In genomic region chr10:117924820-117925219, GRCh38 we compare ENCODE assay signal across 18 cellular contexts.
DNase-seq lines count a peak whose midpoint lies in the region; ATAC-seq, FAIRE-seq and TF ChIP-seq lines count a peak whose summit lies in the region.
"Had no signal": no experiment of that assay in that cellular context is flagged by ENCODE, and none has a peak within 500 bp of the region (broad histone marks: within the 10 kb centered on the region; RNA-seq: fewer than 3 reads in every experiment).

No MANE protein-coding gene starts in this region.

- intact Hi-C loops in GM12878 (cut with micrococcal nuclease; ENCODE audit: unreplicated experiment), result no loop called here
- intact Hi-C loops in adrenal gland (cut with DNase I), result no loop called here
- intact Hi-C loops in ascending aorta (cut with DNase I), result no loop called here
- intact Hi-C loops in CD8-positive, alpha-beta T cell (cut with DNase I, micrococcal nuclease), result no loop called here

- H4K20me1 ChIP-seq in GM12878 (ENCODE audit: control insufficient read depth, insufficient read depth), result no peaks in the 10 kb centered on the region

- no peak for ATAC-seq in GM12878
- no peak for ATAC-seq in CD8-positive, alpha-beta T cell
- ATAC-seq: GM23338 had no signal

- H3K14ac ChIP-seq in trophoblast cell (ENCODE audit: low read length), result no peak overlapping the region

- no peak overlapping the region for H3K27ac ChIP-seq in HEK293 (ENCODE audit: extremely low read depth, low read depth, low read length)
- no peak overlapping the region for H3K27ac ChIP-seq in GM12878 (ENCODE audit: control insufficient read depth, insufficient read depth)
- H3K27ac ChIP-seq in trophoblast cell (ENCODE audit: low read depth, low read length), result no peak overlapping the region
- no peak overlapping the region for H3K27ac ChIP-seq in adrenal gland
- no peak overlapping the region for H3K27ac ChIP-seq in ascending aorta
- no peak overlapping the region for H3K27ac ChIP-seq in CD8-positive, alpha-beta T cell (ENCODE audit: low read depth, low read length)

- no peaks in the 10 kb centered on the region for H3K27me3 ChIP-seq in GM12878 (replicated peaks in 1 of 2; ENCODE audit: control insufficient read depth in 2 of 2, insufficient read depth in 2 of 2, low read length in 1 of 2)
- no peaks in the 10 kb centered on the region for H3K27me3 ChIP-seq in trophoblast cell (ENCODE audit: insufficient read depth, low read length)
- H3K27me3 ChIP-seq in adrenal gland, result no peaks in the 10 kb centered on the region
- no peaks in the 10 kb centered on the region for H3K27me3 ChIP-seq in ascending aorta
- H3K27me3 ChIP-seq in CD8-positive, alpha-beta T cell (ENCODE audit: insufficient read depth, low read length), result peaks cover 6% of the 10 kb centered on the region

- no peak overlapping the region for H3K4me2 ChIP-seq in GM12878 (ENCODE audit: control insufficient read depth, insufficient read depth)
- H3K4me2 ChIP-seq in trophoblast cell (ENCODE audit: low read length), result no peak overlapping the region
- H3K4me2 ChIP-seq: GM23338 had no signal

- H3K4me1 ChIP-seq in HEK293 (ENCODE audit: control insufficient read depth, insufficient read depth, low read length), result no peaks in the 10 kb centered on the region
- no peaks in the 10 kb centered on the region for H3K4me1 ChIP-seq in GM12878 (ENCODE audit: control insufficient read depth, insufficient read depth, low read length)
- no peaks in the 10 kb centered on the region for H3K4me1 ChIP-seq in trophoblast cell (ENCODE audit: control insufficient read depth in 1 of 2, insufficient read depth in 2 of 2, low read length in 2 of 2)
- H3K4me1 ChIP-seq in adrenal gland (replicated peaks in 1 of 2), result no peaks in the 10 kb centered on the region
- no peaks in the 10 kb centered on the region for H3K4me1 ChIP-seq in ascending aorta
- no peaks in the 10 kb centered on the region for H3K4me1 ChIP-seq in CD8-positive, alpha-beta T cell (ENCODE audit: insufficient read depth, low read length)
- H3K4me1 ChIP-seq: Caco-2 had no signal

- H2AK5ac ChIP-seq in trophoblast cell (ENCODE audit: low read length), result no peak overlapping the region

- H3K27me3 Mint-ChIP-seq in nephron progenitor cell (ENCODE audit: low read depth, poor library complexity), result peaks cover 3% of the 10 kb centered on the region
- H3K27me3 Mint-ChIP-seq in CD8-positive, alpha-beta T cell (ENCODE audit: low read depth), result peaks cover 3% of the 10 kb centered on the region

- no peak overlapping the region for H4K8ac ChIP-seq in trophoblast cell (ENCODE audit: low read depth, low read length)

- no peak for TF ChIP-seq EP300 in GM12878 (IDR thresholded peaks at IDR 0.05; ENCODE audit: borderline replicate concordance in 1 of 2, control insufficient read depth in 1 of 2, low read depth in 2 of 2, low read length in 2 of 2)

- H3K18ac ChIP-seq in trophoblast cell (ENCODE audit: low read length), result no peak overlapping the region

- RAD21 ChIA-PET in GM12878 (lab: Charles Lee; ENCODE audit: unreplicated experiment), result no interaction called here

- no peak overlapping the region for H3K4ac ChIP-seq in trophoblast cell (ENCODE audit: low read depth, low read length)

- H3K4me1 Mint-ChIP-seq in nephron progenitor cell, result peaks cover 17% of the 10 kb centered on the region
- H3K4me1 Mint-ChIP-seq in CD8-positive, alpha-beta T cell (ENCODE audit: low read depth), result no peaks in the 10 kb centered on the region
- H3K4me1 Mint-ChIP-seq: CD4-positive, alpha-beta memory T cell had no signal

- POLR2A ChIA-PET in HEK293 (lab: Yijun Ruan, JAX) (no interaction called here), GM12878 (lab: Charles Lee) (no interaction called here)
- POLR2A ChIA-PET in CD8-positive, alpha-beta T cell (lab: Charles Lee), result no interaction called here

- H2BK5ac ChIP-seq in trophoblast cell (ENCODE audit: low read depth, low read length, poor library complexity), result no peak overlapping the region

- 59% methylated on average over 8 of the region's 8 CpGs for WGBS in GM12878 (ENCODE audit: insufficient coverage, insufficient replicate concordance, low lambda C conversion rate, missing lambda C conversion rate)
- WGBS in trophoblast cell (ENCODE audit: extremely low coverage, insufficient coverage, insufficient read length), result no CpG with 5 or more reads among the region's 8 CpGs
- WGBS in adrenal gland, 4 donors, result 71 to 89% (median 84%) methylated on average over 8 of the region's 8 CpGs

- H4K91ac ChIP-seq in trophoblast cell (ENCODE audit: low read depth, low read length), result no peak overlapping the region

- TF ChIP-seq CTCF in HEK293 (tag by site-specific recombination; IDR thresholded peaks at IDR 0.05) (no peak), GM12878 (IDR thresholded peaks at IDR 0.05 in 2 of 3, conservative IDR thresholded peaks at IDR 0.05 in 1 of 3; ENCODE audit: control insufficient read depth in 2 of 3, extremely low read depth in 1 of 3, insufficient read depth in 1 of 3, low read depth in 3 of 3, low read length in 3 of 3) (no peak), nephron progenitor cell (IDR thresholded peaks at IDR 0.05) (no peak), adrenal gland (IDR thresholded peaks at IDR 0.05) (no peak), ascending aorta (IDR thresholded peaks at IDR 0.05) (no peak)
- no peak for TF ChIP-seq CTCF in CD8-positive, alpha-beta T cell (IDR thresholded peaks at IDR 0.05)

- no peak overlapping the region for H2BK120ac ChIP-seq in trophoblast cell (ENCODE audit: insufficient read depth, low read length, poor library complexity)

- H3K4me3 ChIP-seq in HEK293 (ENCODE audit: low read depth, low read length) (no peak overlapping the region), GM12878 (no peak overlapping the region), trophoblast cell (ENCODE audit: low read depth, low read length) (no peak overlapping the region), adrenal gland (no peak overlapping the region), ascending aorta (no peak overlapping the region)
- no peak overlapping the region for H3K4me3 ChIP-seq in CD8-positive, alpha-beta T cell (ENCODE audit: low read depth, low read length)
- H3K4me3 ChIP-seq: GM23338 had no signal

- no peak overlapping the region for H4K12ac ChIP-seq in trophoblast cell (ENCODE audit: low read depth, low read length)

- in situ Hi-C loops in GM12878 (cut with MboI), result no loop called here

- FAIRE-seq in GM12878 (lab: Jason Lieb, UNC), result no peak
- FAIRE-seq: G401.6, GM19239, H54 had no signal

- no peaks in the 10 kb centered on the region for H3K9me3 Mint-ChIP-seq in nephron progenitor cell
- no peaks in the 10 kb centered on the region for H3K9me3 Mint-ChIP-seq in CD8-positive, alpha-beta T cell
- H3K9me3 Mint-ChIP-seq: CD4-positive, alpha-beta memory T cell; GM23338 had no signal

- no peak overlapping the region for H2BK12ac ChIP-seq in trophoblast cell (ENCODE audit: low read length)

- H3K36me3 Mint-ChIP-seq in nephron progenitor cell (ENCODE audit: low read depth), result no peaks in the 10 kb centered on the region
- H3K36me3 Mint-ChIP-seq in CD8-positive, alpha-beta T cell, result no peaks in the 10 kb centered on the region
- H3K36me3 Mint-ChIP-seq: CD4-positive, alpha-beta memory T cell had no signal

- TF ChIP-seq POLR2A in GM12878 (IDR thresholded peaks at IDR 0.05; ENCODE audit: low read depth, low read length) (no peak), adrenal gland (IDR thresholded peaks at IDR 0.05) (no peak)

- BruUV-seq in GM12878 (replicated peaks; lab: Mats Ljungman, UMichigan), result no TSS peak

- CTCF ChIA-PET in HEK293 (lab: Yijun Ruan, JAX), result no interaction called here
- CTCF ChIA-PET in GM12878 (lab: Yijun Ruan, JAX), result no interaction called here
- CTCF ChIA-PET in CD8-positive, alpha-beta T cell (lab: Charles Lee), result no interaction called here

- H2AFZ ChIP-seq in GM12878 (ENCODE audit: control insufficient read depth, low read depth, low read length) (no peak overlapping the region), trophoblast cell (ENCODE audit: insufficient read depth, low read length, poor library complexity) (no peak overlapping the region)
- H2AFZ ChIP-seq: GM23338 had no signal

- SMC1A ChIA-PET in GM12878 (lab: Charles Lee; ENCODE audit: uncharacterized antibody, unreplicated experiment), result interaction anchor here (0.9 kb wide), 1 partner anchor 13 kb away, joined by 3 read pairs; no protein-coding TSS in a partner anchor

- H3K79me1 ChIP-seq in trophoblast cell (ENCODE audit: low read length), result no peaks in the 10 kb centered on the region

- DNase-seq in GM12878 (ENCODE audit: low read depth, low spot score) (no peak), nephron progenitor cell (no peak), trophoblast cell (no peak), adrenal gland (no peak), superior temporal gyrus (ENCODE audit: extremely low spot score) (no peak), ascending aorta (ENCODE audit: low spot score in 2 of 2) (no peak)
- DNase-seq in CD8-positive, alpha-beta T cell, result no peak
- DNase-seq: C1 segment of cervical spinal cord; Caco-2; CD4-positive, alpha-beta memory T cell; DMS153; DND-41; HCEC 1CT had no signal

- no peak overlapping the region for H3K9ac ChIP-seq in GM12878 (ENCODE audit: control insufficient read depth, insufficient read depth, low read length)
- H3K9ac ChIP-seq in trophoblast cell (ENCODE audit: low read length), result no peak overlapping the region

- no peak overlapping the region for H3K4me3 Mint-ChIP-seq in nephron progenitor cell
- H3K4me3 Mint-ChIP-seq in CD8-positive, alpha-beta T cell, result no peak overlapping the region
- H3K4me3 Mint-ChIP-seq: CD4-positive, alpha-beta memory T cell; GM23338 had no signal

- no peak for TF ChIP-seq RAD21 in GM12878 (IDR thresholded peaks at IDR 0.05; ENCODE audit: insufficient read depth, low read depth, low read length)

- H3K9me3 ChIP-seq in HEK293 (ENCODE audit: control insufficient read depth, insufficient read depth, low read depth, low read length) (no peaks in the 10 kb centered on the region), GM12878 (replicated peaks; ENCODE audit: control insufficient read depth, insufficient read depth, low read length) (no peaks in the 10 kb centered on the region), trophoblast cell (ENCODE audit: insufficient read depth, low read depth, low read length) (no peaks in the 10 kb centered on the region), adrenal gland (replicated peaks in 1 of 3) (no peaks in the 10 kb centered on the region), ascending aorta (no peaks in the 10 kb centered on the region)
- H3K9me3 ChIP-seq in CD8-positive, alpha-beta T cell (ENCODE audit: low read length), result no peaks in the 10 kb centered on the region
- H3K9me3 ChIP-seq: Caco-2 had no signal

- H3K79me2 ChIP-seq in GM12878 (ENCODE audit: control insufficient read depth, insufficient read depth, low read length) (no peaks in the 10 kb centered on the region), trophoblast cell (ENCODE audit: control insufficient read depth, insufficient read depth, low read length, poor library complexity) (no peaks in the 10 kb centered on the region)

- H3K36me3 ChIP-seq in HEK293 (ENCODE audit: control insufficient read depth in 2 of 2, insufficient read depth in 1 of 2, low read length in 2 of 2) (no peaks in the 10 kb centered on the region), GM12878 (ENCODE audit: control insufficient read depth in 2 of 2, insufficient read depth in 2 of 2, low read length in 1 of 2) (no peaks in the 10 kb centered on the region), trophoblast cell (ENCODE audit: control insufficient read depth in 1 of 2, insufficient read depth in 2 of 2, low read length in 2 of 2) (no peaks in the 10 kb centered on the region), adrenal gland (replicated peaks in 1 of 2) (no peaks in the 10 kb centered on the region), ascending aorta (no peaks in the 10 kb centered on the region)
- H3K36me3 ChIP-seq in CD8-positive, alpha-beta T cell (ENCODE audit: insufficient read depth, low read length), result no peaks in the 10 kb centered on the region

- peak overlapping the region; percentile 2 for H3K27ac Mint-ChIP-seq in nephron progenitor cell
- no peak overlapping the region for H3K27ac Mint-ChIP-seq in CD8-positive, alpha-beta T cell
- H3K27ac Mint-ChIP-seq: CD4-positive, alpha-beta memory T cell; GM23338 had no signal

- H3K23ac ChIP-seq in trophoblast cell (ENCODE audit: low read length), result peak overlapping the region; percentile 93
